ENCODE assay signal across 15 cellular contexts in genomic region chr5:173301695-173302545, GRCh38. TPM values are rescaled to one million over a fixed set of nuclear protein-coding genes. Genes with fewer than 3 reads are reported as not detected.
DNase-seq lines count a peak whose midpoint lies in the region; ATAC-seq, FAIRE-seq and TF ChIP-seq lines count a peak whose summit lies in the region.
"Had no signal": no experiment of that assay in that cellular context is flagged by ENCODE, and none has a peak within 500 bp of the region (broad histone marks: within the 10 kb centered on the region; RNA-seq: fewer than 3 reads in every experiment).

No MANE protein-coding gene starts in this region.

- H3K36me3 ChIP-seq in Caco-2 (ENCODE audit: control insufficient read depth, insufficient read depth, low read length) = no peaks in the 10 kb centered on the region
- H3K36me3 ChIP-seq in NT2/D1 (ENCODE audit: insufficient read depth, insufficient read length, low read length) = no peaks in the 10 kb centered on the region
- H3K36me3 ChIP-seq in endothelial cell of umbilical vein (ENCODE audit: control insufficient read depth in 2 of 2, extremely low read depth in 1 of 2, insufficient read depth in 2 of 2, low read length in 2 of 2) = no peaks in the 10 kb centered on the region
- no peaks in the 10 kb centered on the region for H3K36me3 ChIP-seq in neural progenitor cell
- H3K36me3 ChIP-seq: SJSA1, vagina had no signal

- H3K9me3 Mint-ChIP-seq in Caco-2 (ENCODE audit: unreplicated experiment) = no peaks in the 10 kb centered on the region
- H3K9me3 Mint-ChIP-seq in neural progenitor cell = no peaks in the 10 kb centered on the region
- H3K9me3 Mint-ChIP-seq in naive thymus-derived CD8-positive, alpha-beta T cell = no peaks in the 10 kb centered on the region
- H3K9me3 Mint-ChIP-seq: activated CD4-positive, alpha-beta T cell treated with anti-CD3 and anti-CD28 coated beads, Interleukin-2, amount 10 ng/mL, durations not matched to agents 7 days and 5 days had no signal

- DNase-seq in Caco-2 (no peak), NT2/D1 (ENCODE audit: low read depth, low spot score) (no peak), endothelial cell of umbilical vein (ENCODE audit: low read depth, low spot score) (no peak), neural progenitor cell (ENCODE audit: low spot score) (peak; percentile 30), NCI-H1105 treated with DMSO at 0.1 percent for 48 hours (lab: John Stamatoyannopoulos, UW) (no peak)
- no peak for DNase-seq in naive thymus-derived CD8-positive, alpha-beta T cell
- DNase-seq: activated CD4-positive, alpha-beta T cell treated with anti-CD3 and anti-CD28 coated beads, Interleukin-2, amount 10 ng/mL, durations not matched to agents 7 days and 5 days; activated naive CD4-positive, alpha-beta T cell treated with Interleukin-2 at 50 U/mL for 16 hours; kidney glomerular epithelial cell; NCI-H1436 treated with DMSO at 0.1 percent for 48 hours; NCI-H226 had no signal

- BruUV-seq in Caco-2 (replicated peaks; lab: Mats Ljungman, UMichigan) (no TSS peak), endothelial cell of umbilical vein (replicated peaks; lab: Mats Ljungman, UMichigan) (no TSS peak)

- peaks cover 5% of the 10 kb centered on the region for H3K36me3 Mint-ChIP-seq in Caco-2 (ENCODE audit: insufficient read depth, unreplicated experiment)
- H3K36me3 Mint-ChIP-seq in neural progenitor cell = no peaks in the 10 kb centered on the region
- H3K36me3 Mint-ChIP-seq in naive thymus-derived CD8-positive, alpha-beta T cell = no peaks in the 10 kb centered on the region

- FAIRE-seq in endothelial cell of umbilical vein (lab: Jason Lieb, UNC) = no peak

- CTCF ChIA-PET in Caco-2 (lab: Charles Lee) (interaction anchor here (1.1 kb wide), 1 partner anchor 760 kb away, joined by 4 read pairs; no protein-coding TSS in a partner anchor), endothelial cell of umbilical vein (lab: Charles Lee) (interaction anchor here (1.0 to 5.3 kb wide), 5 partner anchors 8 to 280 kb away, joined by 3 to 47 read pairs (median 4); no protein-coding TSS in a partner anchor)

- no peaks in the 10 kb centered on the region for H3K9me1 ChIP-seq in endothelial cell of umbilical vein (replicated peaks; ENCODE audit: control insufficient read depth, extremely low read depth, insufficient read depth, low read length)

- H3K4me3 ChIP-seq in Caco-2 (ENCODE audit: low read depth, low read length) (no peak overlapping the region), NT2/D1 (ENCODE audit: insufficient read length, low read depth) (no peak overlapping the region), endothelial cell of umbilical vein (replicated peaks in 1 of 3; ENCODE audit: insufficient read depth in 1 of 3, low read depth in 1 of 3, low read length in 3 of 3) (no peak overlapping the region), neural progenitor cell (no peak overlapping the region)
- H3K4me3 ChIP-seq: SJSA1, vagina had no signal

- ATAC-seq in naive thymus-derived CD8-positive, alpha-beta T cell = no peak
- ATAC-seq in HG03432 (IDR thresholded peaks at IDR 0.05; ENCODE audit: unreplicated experiment) (no peak), HG02973 (IDR thresholded peaks at IDR 0.05; ENCODE audit: unreplicated experiment) (no peak)

- H3K4me1 ChIP-seq in Caco-2 (peaks cover 56% of the 10 kb centered on the region), NT2/D1 (ENCODE audit: insufficient read depth, insufficient read length) (peaks cover 18% of the 10 kb centered on the region), endothelial cell of umbilical vein (ENCODE audit: control insufficient read depth, extremely low read depth, insufficient read depth, low read length) (peaks cover 10% of the 10 kb centered on the region), neural progenitor cell (peaks cover 61% of the 10 kb centered on the region)
- H3K4me1 ChIP-seq: vagina had no signal

- H3K9me3 ChIP-seq in Caco-2 (no peaks in the 10 kb centered on the region), NT2/D1 (ENCODE audit: insufficient read depth, low read length) (no peaks in the 10 kb centered on the region), endothelial cell of umbilical vein (replicated peaks; ENCODE audit: control insufficient read depth, insufficient read depth, low read length) (no peaks in the 10 kb centered on the region), neural progenitor cell (ENCODE audit: low read depth) (no peaks in the 10 kb centered on the region)
- H3K9me3 ChIP-seq: SJSA1, vagina had no signal

- H4K20me1 ChIP-seq in endothelial cell of umbilical vein (replicated peaks; ENCODE audit: control insufficient read depth, extremely low read depth, insufficient read depth, low read length) (no peaks in the 10 kb centered on the region), neural progenitor cell (ENCODE audit: low read depth) (no peaks in the 10 kb centered on the region)

- H3K27me3 ChIP-seq in Caco-2 (replicated peaks; ENCODE audit: control insufficient read depth, insufficient read depth, low read length) (no peaks in the 10 kb centered on the region), NT2/D1 (ENCODE audit: insufficient read depth, insufficient read length) (no peaks in the 10 kb centered on the region), endothelial cell of umbilical vein (ENCODE audit: control insufficient read depth in 2 of 2, insufficient read depth in 2 of 2, low read length in 2 of 2) (no peaks in the 10 kb centered on the region), neural progenitor cell (no peaks in the 10 kb centered on the region)
- H3K27me3 ChIP-seq: SJSA1, vagina had no signal

- H3K27me3 Mint-ChIP-seq in Caco-2 (ENCODE audit: insufficient read depth, unreplicated experiment) (no peaks in the 10 kb centered on the region), neural progenitor cell (ENCODE audit: insufficient read depth, low read depth) (peaks cover 17% of the 10 kb centered on the region)
- H3K27me3 Mint-ChIP-seq in naive thymus-derived CD8-positive, alpha-beta T cell = peaks cover 14 to 52% (median 33%) of the 10 kb centered on the region in 5 donors

- H3K27ac ChIP-seq in endothelial cell of umbilical vein (ENCODE audit: insufficient read depth, low read depth, low read length) (no peak overlapping the region), neural progenitor cell (no peak overlapping the region)
- H3K27ac ChIP-seq: SJSA1, vagina had no signal

- no peaks in the 10 kb centered on the region for H3K79me2 ChIP-seq in endothelial cell of umbilical vein (ENCODE audit: control insufficient read depth, insufficient read depth, low read length)
- no peaks in the 10 kb centered on the region for H3K79me2 ChIP-seq in neural progenitor cell (ENCODE audit: low read depth)

- POLR2A ChIA-PET in Caco-2 (lab: Charles Lee) = interaction anchor here (0.6 to 2.4 kb wide), 2 partner anchors 26 to 27 kb away, joined by 3 to 9 read pairs; partner anchors contain the start of gene STC2
- POLR2A ChIA-PET in endothelial cell of umbilical vein (lab: Charles Lee) = no interaction called here
- POLR2A ChIA-PET in naive thymus-derived CD8-positive, alpha-beta T cell (lab: Charles Lee) = no interaction called here

- H3K4me2 ChIP-seq in endothelial cell of umbilical vein (ENCODE audit: insufficient read depth, low read length) (no peak overlapping the region), neural progenitor cell (peak overlapping the region; percentile 24)

- H2AFZ ChIP-seq in endothelial cell of umbilical vein (ENCODE audit: low read depth, low read length) (peak overlapping the region; percentile 36), neural progenitor cell (replicated peaks) (no peak overlapping the region)

- H3K27ac Mint-ChIP-seq in Caco-2 (ENCODE audit: unreplicated experiment) (peak overlapping the region; percentile 34), neural progenitor cell (peak overlapping the region; percentile 93)
- H3K27ac Mint-ChIP-seq in naive thymus-derived CD8-positive, alpha-beta T cell = peak overlapping the region in 2 of 10 donors; percentile 29 to 60
- H3K27ac Mint-ChIP-seq: activated CD4-positive, alpha-beta T cell treated with anti-CD3 and anti-CD28 coated beads, Interleukin-2, amount 10 ng/mL, durations not matched to agents 7 days and 5 days had no signal

- H3K4me1 Mint-ChIP-seq in Caco-2 (ENCODE audit: low read depth, unreplicated experiment) = peaks cover 32% of the 10 kb centered on the region
- peaks cover 72% of the 10 kb centered on the region for H3K4me1 Mint-ChIP-seq in neural progenitor cell
- H3K4me1 Mint-ChIP-seq in naive thymus-derived CD8-positive, alpha-beta T cell = no peaks in the 10 kb centered on the region
- H3K4me1 Mint-ChIP-seq: activated CD4-positive, alpha-beta T cell treated with anti-CD3 and anti-CD28 coated beads, Interleukin-2, amount 10 ng/mL, durations not matched to agents 7 days and 5 days had no signal

- TF ChIP-seq CTCF in Caco-2 (IDR thresholded peaks at IDR 0.05; ENCODE audit: insufficient read depth in 1 of 2, low read depth in 1 of 2, low read length in 1 of 2, severe bottlenecking in 1 of 2, unreplicated experiment in 1 of 2) (no peak), endothelial cell of umbilical vein (IDR thresholded peaks at IDR 0.05; ENCODE audit: extremely low read depth in 1 of 2, insufficient read depth in 1 of 2, low read depth in 1 of 2, low read length in 2 of 2) (no peak), neural progenitor cell (IDR thresholded peaks at IDR 0.05) (no peak)

- TF ChIP-seq POLR2A in endothelial cell of umbilical vein (IDR thresholded peaks at IDR 0.05; ENCODE audit: low read depth, low read length) = no peak

- H3K4me3 Mint-ChIP-seq in Caco-2 (ENCODE audit: unreplicated experiment) (no peak overlapping the region), neural progenitor cell (peak overlapping the region; percentile 75)
- peak overlapping the region in 1 of 10 donors; percentile 56 for H3K4me3 Mint-ChIP-seq in naive thymus-derived CD8-positive, alpha-beta T cell
- H3K4me3 Mint-ChIP-seq: activated CD4-positive, alpha-beta T cell treated with anti-CD3 and anti-CD28 coated beads, Interleukin-2, amount 10 ng/mL, durations not matched to agents 7 days and 5 days had no signal

- intact Hi-C loops in Caco-2 (cut with micrococcal nuclease; ENCODE audit: unreplicated experiment) = no loop called here
- intact Hi-C loops in endothelial cell of umbilical vein (cut with micrococcal nuclease) = no loop called here

- dilution Hi-C loops in endothelial cell of umbilical vein (cut with MboI; ENCODE audit: extremely low pct_ligation_motif_present, low sequenced_read_pairs) = no loop called here

- H3F3A ChIP-seq in neural progenitor cell (ENCODE audit: low read depth) = peaks cover 44% of the 10 kb centered on the region

- H3K9ac ChIP-seq in NT2/D1 (ENCODE audit: insufficient read length, low read depth) = peak overlapping the region; percentile 42
- no peak overlapping the region for H3K9ac ChIP-seq in endothelial cell of umbilical vein (replicated peaks; ENCODE audit: extremely low read depth, insufficient read depth, low read length)
- H3K9ac ChIP-seq in neural progenitor cell = no peak overlapping the region

RNA-seq across cellular contexts. Expression of gene STC2, which starts 26.3 kb away (rescaled TPM):
- total RNA-seq in Caco-2 (2022) = 190 and 224 TPM in 2 replicates
- 26.2 and 26.9 TPM in 2 replicates for total RNA-seq in endothelial cell of umbilical vein
- 11.6 and 19.0 TPM in 2 replicates for polyA plus RNA-seq in endothelial cell of umbilical vein
- 30.6 and 35.2 TPM in 2 replicates for polyA plus RNA-seq in endothelial cell of umbilical vein (2011; cell fraction: cytosol; rRNA removed)
- polyA plus RNA-seq in endothelial cell of umbilical vein (2011; cell fraction: nucleus; rRNA removed) = 43.5 and 60.3 TPM in 2 replicates
- polyA plus RNA-seq in endothelial cell of umbilical vein (2012) = 59.3 and 62.7 TPM in 2 replicates
- 10.3 and 16.4 TPM in 2 replicates for polyA minus RNA-seq in endothelial cell of umbilical vein
- polyA minus RNA-seq in endothelial cell of umbilical vein (2011; cell fraction: cytosol; rRNA and poly(A)+ RNA removed) = 27.1 TPM
- polyA minus RNA-seq in endothelial cell of umbilical vein (2011; cell fraction: nucleus; rRNA and poly(A)+ RNA removed) = 22.4 and 48.3 TPM in 2 replicates
- total RNA-seq in neural progenitor cell (ENCODE audit: low replicate concordance) = 25.3 and 39.5 TPM in 2 replicates
- total RNA-seq in naive thymus-derived CD8-positive, alpha-beta T cell = not detected
- polyA plus RNA-seq in naive thymus-derived CD8-positive, alpha-beta T cell = not detected

Comparison
In these comparisons a context has a peak if more than half of its experiments do, and no peak if none do; other contexts are left out.
1. RNA of gene STC2, which starts 26.3 kb away (total RNA-seq): 190 to 224 TPM in Caco-2, 26.2 to 26.9 TPM in endothelial cell of umbilical vein and 25.3 to 39.5 TPM in neural progenitor cell; not detected in naive thymus-derived CD8-positive, alpha-beta T cell; every median in the first group is over 10 times any median in the second.